In genomic region chr12:56224102-56224701, GRCh38 we compare ENCODE assay signal across 8 cellular contexts. TPM values are rescaled to one million over a fixed set of nuclear protein-coding genes. Genes with fewer than 3 reads are reported as not detected.
DNase-seq lines count a peak whose midpoint lies in the region; ATAC-seq and TF ChIP-seq lines count a peak whose summit lies in the region.

Gene NABP2, plus strand, starts transcription at chr12:56224342. Its CDS starts 515 bp downstream, at chr12:56224857.

- peak within 1 kb of the TSS; percentile 35 to 86 (median 60) for H3K4me3 ChIP-seq in spleen

- peaks cover 0 to 3% (median 0%) of the 10 kb centered on the region in 3 donors for H3K36me3 Mint-ChIP-seq in immature natural killer cell

- intact Hi-C loops in spleen (cut with DNase I; ENCODE audit: low total_unique reads): no loop called here

- TF ChIP-seq CTCF in AG09319 (IDR thresholded peaks at IDR 0.05; ENCODE audit: low read depth, low read length): peak; percentile 69
- TF ChIP-seq CTCF in spleen (IDR thresholded peaks at IDR 0.05 in 8 of 11, conservative IDR thresholded peaks at IDR 0.05 in 3 of 11): peak; percentile 88 to 98 (median 96)

- peaks cover 0 to 35% (median 7%) of the 10 kb centered on the region in 6 donors for H3K36me3 ChIP-seq in spleen

- peak within 1 kb of the TSS; percentile 58 to 97 (median 94) for H3K27ac ChIP-seq in spleen

- H3K4me3 Mint-ChIP-seq in immature natural killer cell: peak within 1 kb of the TSS; percentile 86 to 99 (median 94)

- ATAC-seq in GM18909 (IDR thresholded peaks at IDR 0.05; ENCODE audit: poor library complexity, unreplicated experiment) (peak; percentile 79), HG03175 (IDR thresholded peaks at IDR 0.05; ENCODE audit: unreplicated experiment) (peak; percentile 73)

- no peaks in the 10 kb centered on the region for H3K27me3 ChIP-seq in spleen (replicated peaks in 1 of 7)

- H3K9me3 ChIP-seq in spleen: no peaks in the 10 kb centered on the region

- peaks cover 51% of the 10 kb centered on the region in 2 donors for H3K4me1 Mint-ChIP-seq in immature natural killer cell

- H3K27me3 Mint-ChIP-seq in immature natural killer cell (ENCODE audit: low read depth in 3 of 3): peaks cover 0 to 11% (median 6%) of the 10 kb centered on the region in 3 donors

- DNase-seq in AG09319 (ENCODE audit: extremely low read depth, low read depth) (peak; percentile 94), NCI-H2227 treated with DMSO at 0.1 percent for 48 hours (lab: John Stamatoyannopoulos, UW) (peak; percentile 92), immature natural killer cell (peak; percentile 94 to 95 (median 94)), spleen (peak; percentile 98)
- peak; percentile 74 to 90 (median 82) for DNase-seq in activated CD4-positive, CD25-positive, alpha-beta regulatory T cell (lab: John Stamatoyannopoulos, UW)
- DNase-seq in central memory CD4-positive, alpha-beta T cell: peak; percentile 89

- H3K9me3 Mint-ChIP-seq in immature natural killer cell: no peaks in the 10 kb centered on the region

- no peak for TF ChIP-seq POLR2A in spleen (IDR thresholded peaks at IDR 0.05)

- H3K27ac Mint-ChIP-seq in immature natural killer cell: peak within 1 kb of the TSS; percentile 93 to 100 (median 100)

- 0 to 1% (median 1%) methylated on average over 14 to 41 of the region's 41 CpGs for WGBS in spleen, 5 donors

- H3K4me1 ChIP-seq in spleen: peaks cover 37 to 59% (median 51%) of the 10 kb centered on the region in 6 donors

RNA-seq across cellular contexts. Expression of gene NABP2, which starts in this region (rescaled TPM):
- polyA plus RNA-seq in immature natural killer cell (1 to 10 TPM; 3.2 to 8.8 (median 6.8) TPM), spleen (10 to 100 TPM; 19.7 to 24.6 (median 23.1) TPM)
- total RNA-seq in spleen: 10 to 100 TPM; 13.4 to 21.3 (median 18.4) TPM

Comparison
In these comparisons a context has a peak if more than half of its experiments do, and no peak if none do; other contexts are left out.
1. Peak in every context shown above with its lines: DNase-seq, ATAC-seq, H3K4me3 ChIP-seq and H3K27ac ChIP-seq.